Comparison of ENCODE assay signal across 25 cellular contexts in genomic region chr1:6300342-6301141, GRCh38. TPM values are rescaled to one million over a fixed set of nuclear protein-coding genes. Genes with fewer than 3 reads are reported as not detected.
DNase-seq lines count a peak whose midpoint lies in the region; ATAC-seq, FAIRE-seq and TF ChIP-seq lines count a peak whose summit lies in the region.
"Had no signal": no experiment of that assay in that cellular context is flagged by ENCODE, and none has a peak within 500 bp of the region (broad histone marks: within the 10 kb centered on the region; RNA-seq: fewer than 3 reads in every experiment).

No MANE protein-coding gene starts in this region.

- H3K4me2 ChIP-seq in hepatocyte: no peak overlapping the region
- H3K4me2 ChIP-seq: BLaER1 had no signal

- no peak for ATAC-seq in stimulated activated naive B cell treated with anti-CD40 and anti-IgM and Interleukin-4, amounts not matched to agents 10 μg/mL and 1 μg/mL and 100 μg/mL, for 72 hours (replicated peaks)
- ATAC-seq: activated T-cell treated with anti-CD3 and anti-CD28 coated beads, Interleukin-2, amount 50 U/mL, for 4 hours; SK-N-SH treated with all-trans-retinoic acid at 6 μM for 48 hours had no signal

- H3K27ac ChIP-seq in colonic mucosa (peak overlapping the region; percentile 22), hepatocyte (no peak overlapping the region)
- H3K27ac ChIP-seq: 22Rv1, BLaER1, cardiac muscle cell, sigmoid colon had no signal

- no peak overlapping the region for H3K4me3 ChIP-seq in colonic mucosa
- no peak overlapping the region for H3K4me3 ChIP-seq in hepatocyte
- H3K4me3 ChIP-seq: BLaER1, cardiac muscle cell, sigmoid colon had no signal

- no peaks in the 10 kb centered on the region for H3K9me3 ChIP-seq in colonic mucosa
- H3K9me3 ChIP-seq in hepatocyte (ENCODE audit: low read depth): no peaks in the 10 kb centered on the region
- H3K9me3 ChIP-seq: BLaER1, sigmoid colon had no signal

- no peaks in the 10 kb centered on the region for H3K27me3 ChIP-seq in colonic mucosa
- H3K27me3 ChIP-seq in hepatocyte: no peaks in the 10 kb centered on the region
- H3K27me3 ChIP-seq: BLaER1, cardiac muscle cell, sigmoid colon had no signal

- H3K4me3 Mint-ChIP-seq in type B pancreatic cell: no peak overlapping the region
- no peak overlapping the region for H3K4me3 Mint-ChIP-seq in stimulated activated naive B cell treated with anti-CD40 and anti-IgM and Interleukin-4, amounts not matched to agents 10 μg/mL and 1 μg/mL and 100 μg/mL, for 72 hours
- no peak overlapping the region for H3K4me3 Mint-ChIP-seq in activated CD4-positive, alpha-beta T cell treated with anti-CD3 and anti-CD28 coated beads, Interleukin-2, amount 10 ng/mL, durations not matched to agents 7 days and 5 days
- H3K4me3 Mint-ChIP-seq: activated naive CD8-positive, alpha-beta T cell treated with anti-CD3 and anti-CD28 coated beads for 36 hours; activated T-cell treated with anti-CD3 and anti-CD28 coated beads, Interleukin-2, amount 50 U/mL, for 4 hours had no signal

- CTCF ChIA-PET in activated CD4-positive, alpha-beta T cell treated with anti-CD3 and anti-CD28 coated beads, Interleukin-2, amount 10 ng/mL, durations not matched to agents 7 days and 5 days (lab: Charles Lee): no interaction called here

- H3K9me2 ChIP-seq in hepatocyte (replicated peaks; ENCODE audit: insufficient read depth): no peaks in the 10 kb centered on the region

- intact Hi-C loops in colonic mucosa (cut with DNase I): no loop called here

- 90% methylated on average over 30 of the region's 33 CpGs for WGBS in hepatocyte (ENCODE audit: low lambda C conversion rate, missing lambda C conversion rate)

- no peak for FAIRE-seq in D721Med (lab: Jason Lieb, UNC)
- FAIRE-seq: GM18507, HTR-8/SVneo, TTC549 had no signal

- H3K79me2 ChIP-seq in hepatocyte: no peaks in the 10 kb centered on the region

- no peak for TF ChIP-seq CTCF in colonic mucosa (IDR thresholded peaks at IDR 0.05)
- no peak for TF ChIP-seq CTCF in hepatocyte (IDR thresholded peaks at IDR 0.05; ENCODE audit: poor library complexity)
- no peak for TF ChIP-seq CTCF in type B pancreatic cell (conservative IDR thresholded peaks at IDR 0.05)
- no peak for TF ChIP-seq CTCF in D721Med (IDR thresholded peaks at IDR 0.05; ENCODE audit: insufficient read depth, missing control alignments)

- H3K9ac ChIP-seq in colonic mucosa (ENCODE audit: low read depth in 2 of 2, low read length in 2 of 2): no peak overlapping the region

- H3K36me3 ChIP-seq in colonic mucosa (no peaks in the 10 kb centered on the region), hepatocyte (replicated peaks; ENCODE audit: insufficient read depth, low read depth) (no peaks in the 10 kb centered on the region)
- H3K36me3 ChIP-seq: cardiac muscle cell, sigmoid colon had no signal

- no peak overlapping the region for H2AFZ ChIP-seq in hepatocyte

- POLR2A ChIA-PET in activated CD4-positive, alpha-beta T cell treated with anti-CD3 and anti-CD28 coated beads, Interleukin-2, amount 10 ng/mL, durations not matched to agents 7 days and 5 days (lab: Charles Lee): no interaction called here

- H3K27me3 Mint-ChIP-seq in type B pancreatic cell: no peaks in the 10 kb centered on the region
- no peaks in the 10 kb centered on the region for H3K27me3 Mint-ChIP-seq in stimulated activated naive B cell treated with anti-CD40 and anti-IgM and Interleukin-4, amounts not matched to agents 10 μg/mL and 1 μg/mL and 100 μg/mL, for 72 hours
- no peaks in the 10 kb centered on the region for H3K27me3 Mint-ChIP-seq in activated CD4-positive, alpha-beta T cell treated with anti-CD3 and anti-CD28 coated beads, Interleukin-2, amount 10 ng/mL, durations not matched to agents 7 days and 5 days
- H3K27me3 Mint-ChIP-seq: activated naive CD8-positive, alpha-beta T cell treated with anti-CD3 and anti-CD28 coated beads for 36 hours had no signal

- no peaks in the 10 kb centered on the region for H4K20me1 ChIP-seq in hepatocyte (ENCODE audit: insufficient read depth, poor library complexity, severe bottlenecking)
- H4K20me1 ChIP-seq: BLaER1 had no signal

- H3K4me1 Mint-ChIP-seq in type B pancreatic cell (ENCODE audit: unreplicated experiment): peaks cover under 1% of the 10 kb centered on the region
- no peaks in the 10 kb centered on the region for H3K4me1 Mint-ChIP-seq in stimulated activated naive B cell treated with anti-CD40 and anti-IgM and Interleukin-4, amounts not matched to agents 10 μg/mL and 1 μg/mL and 100 μg/mL, for 72 hours
- no peaks in the 10 kb centered on the region for H3K4me1 Mint-ChIP-seq in activated CD4-positive, alpha-beta T cell treated with anti-CD3 and anti-CD28 coated beads, Interleukin-2, amount 10 ng/mL, durations not matched to agents 7 days and 5 days
- H3K4me1 Mint-ChIP-seq: activated naive CD8-positive, alpha-beta T cell treated with anti-CD3 and anti-CD28 coated beads for 36 hours had no signal

- no peaks in the 10 kb centered on the region for H3K9me3 Mint-ChIP-seq in type B pancreatic cell
- H3K9me3 Mint-ChIP-seq in stimulated activated naive B cell treated with anti-CD40 and anti-IgM and Interleukin-4, amounts not matched to agents 10 μg/mL and 1 μg/mL and 100 μg/mL, for 72 hours: no peaks in the 10 kb centered on the region
- H3K9me3 Mint-ChIP-seq in activated CD4-positive, alpha-beta T cell treated with anti-CD3 and anti-CD28 coated beads, Interleukin-2, amount 10 ng/mL, durations not matched to agents 7 days and 5 days: no peaks in the 10 kb centered on the region
- H3K9me3 Mint-ChIP-seq: activated naive CD8-positive, alpha-beta T cell treated with anti-CD3 and anti-CD28 coated beads for 36 hours; activated T-cell treated with anti-CD3 and anti-CD28 coated beads, Interleukin-2, amount 50 U/mL, for 4 hours had no signal

- peak overlapping the region; percentile 42 for H3K27ac Mint-ChIP-seq in type B pancreatic cell
- H3K27ac Mint-ChIP-seq in stimulated activated naive B cell treated with anti-CD40 and anti-IgM and Interleukin-4, amounts not matched to agents 10 μg/mL and 1 μg/mL and 100 μg/mL, for 72 hours: no peak overlapping the region
- no peak overlapping the region for H3K27ac Mint-ChIP-seq in activated CD4-positive, alpha-beta T cell treated with anti-CD3 and anti-CD28 coated beads, Interleukin-2, amount 10 ng/mL, durations not matched to agents 7 days and 5 days
- H3K27ac Mint-ChIP-seq: activated naive CD8-positive, alpha-beta T cell treated with anti-CD3 and anti-CD28 coated beads for 36 hours had no signal

- H3K4me1 ChIP-seq in colonic mucosa (no peaks in the 10 kb centered on the region), hepatocyte (ENCODE audit: insufficient read depth) (no peaks in the 10 kb centered on the region)
- H3K4me1 ChIP-seq: sigmoid colon had no signal

- peaks cover 5% of the 10 kb centered on the region for H3K36me3 Mint-ChIP-seq in type B pancreatic cell
- peaks cover 0 to 15% of the 10 kb centered on the region in 2 donors for H3K36me3 Mint-ChIP-seq in stimulated activated naive B cell treated with anti-CD40 and anti-IgM and Interleukin-4, amounts not matched to agents 10 μg/mL and 1 μg/mL and 100 μg/mL, for 72 hours
- H3K36me3 Mint-ChIP-seq in activated CD4-positive, alpha-beta T cell treated with anti-CD3 and anti-CD28 coated beads, Interleukin-2, amount 10 ng/mL, durations not matched to agents 7 days and 5 days (ENCODE audit: low read depth): no peaks in the 10 kb centered on the region
- H3K36me3 Mint-ChIP-seq: activated naive CD8-positive, alpha-beta T cell treated with anti-CD3 and anti-CD28 coated beads for 36 hours had no signal

- DNase-seq in NCI-H82 (lab: John Stamatoyannopoulos, UW): peak; percentile 21
- no peak for DNase-seq in NCI-H82 treated with DMSO at 0.1 percent for 48 hours (lab: John Stamatoyannopoulos, UW; ENCODE audit: unreplicated experiment)
- peak; percentile 84 for DNase-seq in colonic mucosa
- peak; percentile 50 for DNase-seq in hepatocyte (ENCODE audit: low spot score)
- DNase-seq in type B pancreatic cell (ENCODE audit: extremely low spot score, unreplicated experiment): no peak
- DNase-seq in stimulated activated naive B cell treated with anti-CD40 and anti-IgM and Interleukin-4, amounts not matched to agents 10 μg/mL and 1 μg/mL and 100 μg/mL, for 72 hours: no peak
- no peak for DNase-seq in activated CD4-positive, alpha-beta T cell treated with anti-CD3 and anti-CD28 coated beads, Interleukin-2, amount 10 ng/mL, durations not matched to agents 7 days and 5 days
- no peak for DNase-seq in D721Med (ENCODE audit: insufficient read length, low spot score)
- DNase-seq: activated CD4-positive, alpha-beta T cell treated with anti-CD3 and anti-CD28 coated beads, Interleukin-2, amount 50 U/mL, for 4 hours; activated naive CD8-positive, alpha-beta T cell treated with anti-CD3 and anti-CD28 coated beads for 36 hours; activated T-cell treated with anti-CD3 and anti-CD28 coated beads, Interleukin-2, amount 50 U/mL, for 4 hours; islet precursor cell; NCI-H187; NCI-H510A treated with DMSO at 0.1 percent for 48 hours; occipital lobe; sigmoid colon; stimulated activated CD4-positive, alpha-beta T cell treated with anti-CD3 and anti-CD28 coated beads, Interleukin-4, amount 100 ng/mL, for 1 hour had no signal

RNA-seq across cellular contexts. Expression of gene GPR153, which starts 39.6 kb away (rescaled TPM):
- 10 to 100 TPM; 19.6 to 21.0 TPM for total RNA-seq in colonic mucosa
- 6.9 and 9.1 TPM in 2 replicates for total RNA-seq in hepatocyte
- polyA plus RNA-seq in hepatocyte: 7.1 and 13.5 TPM in 2 replicates
- 6.1 and 8.5 TPM in 2 replicates for total RNA-seq in type B pancreatic cell (ENCODE audit: low replicate concordance)
- total RNA-seq in activated CD4-positive, alpha-beta T cell treated with anti-CD3 and anti-CD28 coated beads, Interleukin-2, amount 10 ng/mL, durations not matched to agents 7 days and 5 days: under 1 TPM; 0.85 to 0.99 TPM

RNA-seq across cellular contexts. Expression of gene HES3, which starts 56.6 kb away (rescaled TPM):
- total RNA-seq in colonic mucosa: not detected
- total RNA-seq in hepatocyte: not detected in 2 replicates
- polyA plus RNA-seq in hepatocyte: not detected in 2 replicates
- not detected in 2 replicates for total RNA-seq in type B pancreatic cell (ENCODE audit: low replicate concordance)
- total RNA-seq in activated CD4-positive, alpha-beta T cell treated with anti-CD3 and anti-CD28 coated beads, Interleukin-2, amount 10 ng/mL, durations not matched to agents 7 days and 5 days: not detected
- total RNA-seq: activated naive CD8-positive, alpha-beta T cell treated with anti-CD3 and anti-CD28 coated beads for 36 hours; activated T-cell treated with anti-CD3 and anti-CD28 coated beads, Interleukin-2, amount 50 U/mL, for 4 hours; cardiac muscle cell; occipital lobe; sigmoid colon had no signal
- polyA plus RNA-seq: cardiac muscle cell, sigmoid colon, thymus had no signal

Comparison
In these comparisons a context has a peak if more than half of its experiments do, and no peak if none do; other contexts are left out.
1. DNase-seq: peak in NCI-H82 (single experiment), colonic mucosa (single experiment) and hepatocyte (single experiment); none in NCI-H82 treated with DMSO at 0.1 percent for 48 hours (single experiment), type B pancreatic cell (single experiment), stimulated activated naive B cell treated with anti-CD40 and anti-IgM and Interleukin-4, amounts not matched to agents 10 μg/mL and 1 μg/mL and 100 μg/mL, for 72 hours (single experiment), activated CD4-positive, alpha-beta T cell treated with anti-CD3 and anti-CD28 coated beads, Interleukin-2, amount 10 ng/mL, durations not matched to agents 7 days and 5 days (single experiment) and D721Med (single experiment).